Comparison of ENCODE assay signal across 8 cellular contexts in genomic region chr9:99296375-99296951, GRCh38.
DNase-seq lines count a peak whose midpoint lies in the region; ATAC-seq and TF ChIP-seq lines count a peak whose summit lies in the region.

No MANE protein-coding gene starts in this region.

- no peaks in the 10 kb centered on the region for H3K36me3 Mint-ChIP-seq in Calu3 (ENCODE audit: insufficient read depth, unreplicated experiment)
- H3K36me3 Mint-ChIP-seq in progenitor cell of endocrine pancreas (ENCODE audit: insufficient read depth): no peaks in the 10 kb centered on the region
- H3K36me3 Mint-ChIP-seq in stimulated activated effector memory CD8-positive, alpha-beta T cell treated with anti-CD3 and anti-CD28 coated beads, Interleukin-12 subunit alpha, Interleukin-12 subunit beta, amount 100 ng/mL, for 72 hours: no peaks in the 10 kb centered on the region

- no TSS peak for BruUV-seq in Calu3 (replicated peaks; lab: Mats Ljungman, UMichigan)

- ATAC-seq in sciatic nerve: peak; percentile 89
- ATAC-seq in stimulated activated effector memory CD8-positive, alpha-beta T cell treated with anti-CD3 and anti-CD28 coated beads, Interleukin-12 subunit alpha, Interleukin-12 subunit beta, amount 100 ng/mL, for 72 hours: no peak

- H3K9me3 Mint-ChIP-seq in Calu3 (ENCODE audit: low read depth, unreplicated experiment): no peaks in the 10 kb centered on the region
- no peaks in the 10 kb centered on the region for H3K9me3 Mint-ChIP-seq in progenitor cell of endocrine pancreas (ENCODE audit: low read depth)
- no peaks in the 10 kb centered on the region for H3K9me3 Mint-ChIP-seq in stimulated activated effector memory CD8-positive, alpha-beta T cell treated with anti-CD3 and anti-CD28 coated beads, Interleukin-12 subunit alpha, Interleukin-12 subunit beta, amount 100 ng/mL, for 72 hours

- CTCF ChIA-PET in Calu3 (lab: Charles Lee): no interaction called here

- H3K4me3 Mint-ChIP-seq in Calu3 (ENCODE audit: low read depth, unreplicated experiment): no peak overlapping the region
- no peak overlapping the region for H3K4me3 Mint-ChIP-seq in progenitor cell of endocrine pancreas (ENCODE audit: low read depth)
- H3K4me3 Mint-ChIP-seq in stimulated activated effector memory CD8-positive, alpha-beta T cell treated with anti-CD3 and anti-CD28 coated beads, Interleukin-12 subunit alpha, Interleukin-12 subunit beta, amount 100 ng/mL, for 72 hours: no peak overlapping the region

- TF ChIP-seq CTCF in Calu3 (IDR thresholded peaks at IDR 0.05; ENCODE audit: unreplicated experiment) (no peak), progenitor cell of endocrine pancreas (IDR thresholded peaks at IDR 0.05; ENCODE audit: unreplicated experiment) (no peak)

- H3K27ac Mint-ChIP-seq in Calu3 (ENCODE audit: unreplicated experiment) (no peak overlapping the region), progenitor cell of endocrine pancreas (no peak overlapping the region)
- H3K27ac Mint-ChIP-seq in stimulated activated effector memory CD8-positive, alpha-beta T cell treated with anti-CD3 and anti-CD28 coated beads, Interleukin-12 subunit alpha, Interleukin-12 subunit beta, amount 100 ng/mL, for 72 hours: no peak overlapping the region

- DNase-seq in GM03348 (ENCODE audit: low spot score) (peak; percentile 54), NCI-H2029 treated with DMSO at 0.1 percent for 48 hours (lab: John Stamatoyannopoulos, UW) (peak; percentile 7), dermis blood vessel endothelial cell (peak; percentile 10), sciatic nerve (ENCODE audit: low spot score) (peak; percentile 70), Calu3 (no peak), NOMO-1 (lab: John Stamatoyannopoulos, UW; ENCODE audit: unreplicated experiment in 2 of 2) (no peak), progenitor cell of endocrine pancreas (ENCODE audit: low spot score, unreplicated experiment) (no peak)
- no peak for DNase-seq in stimulated activated effector memory CD8-positive, alpha-beta T cell treated with anti-CD3 and anti-CD28 coated beads, Interleukin-12 subunit alpha, Interleukin-12 subunit beta, amount 100 ng/mL, for 72 hours (ENCODE audit: low spot score in 2 of 2)

- intact Hi-C loops in sciatic nerve (cut with DNase I) (no loop called here), Calu3 (cut with micrococcal nuclease; ENCODE audit: unreplicated experiment) (loop anchor here (5.0 kb wide), 1 partner anchor 511 kb away; no protein-coding TSS in a partner anchor)

- H3K4me1 Mint-ChIP-seq in Calu3 (ENCODE audit: low read depth, unreplicated experiment) (no peaks in the 10 kb centered on the region), progenitor cell of endocrine pancreas (ENCODE audit: low read depth) (peaks cover 2% of the 10 kb centered on the region)
- no peaks in the 10 kb centered on the region for H3K4me1 Mint-ChIP-seq in stimulated activated effector memory CD8-positive, alpha-beta T cell treated with anti-CD3 and anti-CD28 coated beads, Interleukin-12 subunit alpha, Interleukin-12 subunit beta, amount 100 ng/mL, for 72 hours

- H3K27me3 Mint-ChIP-seq in Calu3 (ENCODE audit: unreplicated experiment) (peaks cover 53% of the 10 kb centered on the region), progenitor cell of endocrine pancreas (no peaks in the 10 kb centered on the region)

Comparison
In these comparisons a context has a peak if more than half of its experiments do, and no peak if none do; other contexts are left out.
1. DNase-seq: peak in GM03348 (single experiment), NCI-H2029 treated with DMSO at 0.1 percent for 48 hours (single experiment), dermis blood vessel endothelial cell (single experiment) and sciatic nerve (single experiment); none in Calu3 (single experiment), NOMO-1 (0 of 2), progenitor cell of endocrine pancreas (single experiment) and stimulated activated effector memory CD8-positive, alpha-beta T cell treated with anti-CD3 and anti-CD28 coated beads, Interleukin-12 subunit alpha, Interleukin-12 subunit beta, amount 100 ng/mL, for 72 hours (0 of 2).